In genomic region chr4:146520894-146521542, GRCh38 we compare ENCODE assay signal across 8 cellular contexts. TPM values are rescaled to one million over a fixed set of nuclear protein-coding genes. Genes with fewer than 3 reads are reported as not detected.
A peak's percentile ranks its signal among the peaks of the same experiment; 100 is the strongest.
DNase-seq lines count a peak whose midpoint lies in the region; ATAC-seq and FAIRE-seq lines count a peak whose summit lies in the region.

No MANE protein-coding gene starts in this region.

- no peaks in the 10 kb centered on the region for H3K27me3 Mint-ChIP-seq in activated naive CD4-positive, alpha-beta T cell treated with anti-CD3 and anti-CD28 coated beads for 36 hours (ENCODE audit: low read depth)
- no peaks in the 10 kb centered on the region for H3K27me3 Mint-ChIP-seq in effector memory CD8-positive, alpha-beta T cell

- intact Hi-C loops in activated naive CD4-positive, alpha-beta T cell treated with anti-CD3 and anti-CD28 coated beads for 36 hours (cut with micrococcal nuclease), result loop anchor here (1.0 to 10.0 kb wide), 13 partner anchors 63 to 1340 kb away; partner anchors contain the start of genes LSM6, MMAA, OTUD4 and POU4F2

- no peaks in the 10 kb centered on the region for H3K9me3 Mint-ChIP-seq in activated naive CD4-positive, alpha-beta T cell treated with anti-CD3 and anti-CD28 coated beads for 36 hours
- no peaks in the 10 kb centered on the region for H3K9me3 Mint-ChIP-seq in effector memory CD8-positive, alpha-beta T cell

- H3K36me3 Mint-ChIP-seq in activated naive CD4-positive, alpha-beta T cell treated with anti-CD3 and anti-CD28 coated beads for 36 hours (ENCODE audit: low read depth), result peaks cover 5% of the 10 kb centered on the region
- no peaks in the 10 kb centered on the region for H3K36me3 Mint-ChIP-seq in effector memory CD8-positive, alpha-beta T cell (ENCODE audit: insufficient read depth)

- DNase-seq in activated naive CD4-positive, alpha-beta T cell treated with anti-CD3 and anti-CD28 coated beads for 36 hours, result peak; percentile 63
- DNase-seq in activated naive CD4-positive, alpha-beta T cell treated with anti-CD3 and anti-CD28 coated beads, Interleukin-2, amount 50 U/mL, for 16 hours, result no peak
- DNase-seq in HCEC 1CT (peak; percentile 52), LoVo (ENCODE audit: low spot score) (peak; percentile 52), T-helper 2 cell (peak in 3 of 5 experiments; percentile 7 to 82 (median 12)), medulla oblongata (ENCODE audit: extremely low spot score) (peak; percentile 48), urothelium cell line (ENCODE audit: low spot score) (peak; percentile 13)
- peak in 2 of 3 experiments; percentile 6 to 10 for DNase-seq in effector memory CD8-positive, alpha-beta T cell

- no peak overlapping the region for H3K4me3 Mint-ChIP-seq in activated naive CD4-positive, alpha-beta T cell treated with anti-CD3 and anti-CD28 coated beads for 36 hours
- H3K4me3 Mint-ChIP-seq in effector memory CD8-positive, alpha-beta T cell, result no peak overlapping the region

- peak; percentile 31 for ATAC-seq in effector memory CD8-positive, alpha-beta T cell (replicated peaks)

- CTCF ChIA-PET in activated naive CD4-positive, alpha-beta T cell treated with anti-CD3 and anti-CD28 coated beads for 36 hours (lab: Charles Lee), result interaction anchor here (0.6 to 1.2 kb wide), 3 partner anchors 82 to 178 kb away, joined by 4 to 7 read pairs (median 4); no protein-coding TSS in a partner anchor

- FAIRE-seq in urothelium cell line (lab: Jason Lieb, UNC), result peak; percentile 86

- H3K4me1 Mint-ChIP-seq in activated naive CD4-positive, alpha-beta T cell treated with anti-CD3 and anti-CD28 coated beads for 36 hours (ENCODE audit: low read depth), result peaks cover 24% of the 10 kb centered on the region
- peaks cover 9 to 25% of the 10 kb centered on the region in 2 donors for H3K4me1 Mint-ChIP-seq in effector memory CD8-positive, alpha-beta T cell (ENCODE audit: low read depth in 2 of 2)

- no peak overlapping the region for H3K27ac Mint-ChIP-seq in activated naive CD4-positive, alpha-beta T cell treated with anti-CD3 and anti-CD28 coated beads for 36 hours
- no peak overlapping the region for H3K27ac Mint-ChIP-seq in effector memory CD8-positive, alpha-beta T cell

RNA-seq across cellular contexts. Expression of gene SLC10A7, which starts 0.7 kb away (rescaled TPM):
- total RNA-seq in activated naive CD4-positive, alpha-beta T cell treated with anti-CD3 and anti-CD28 coated beads for 36 hours, result 10 to 100 TPM; 12.2 to 12.6 TPM
